ENCODE assay signal across 15 cellular contexts in the genomic region with DNA sequence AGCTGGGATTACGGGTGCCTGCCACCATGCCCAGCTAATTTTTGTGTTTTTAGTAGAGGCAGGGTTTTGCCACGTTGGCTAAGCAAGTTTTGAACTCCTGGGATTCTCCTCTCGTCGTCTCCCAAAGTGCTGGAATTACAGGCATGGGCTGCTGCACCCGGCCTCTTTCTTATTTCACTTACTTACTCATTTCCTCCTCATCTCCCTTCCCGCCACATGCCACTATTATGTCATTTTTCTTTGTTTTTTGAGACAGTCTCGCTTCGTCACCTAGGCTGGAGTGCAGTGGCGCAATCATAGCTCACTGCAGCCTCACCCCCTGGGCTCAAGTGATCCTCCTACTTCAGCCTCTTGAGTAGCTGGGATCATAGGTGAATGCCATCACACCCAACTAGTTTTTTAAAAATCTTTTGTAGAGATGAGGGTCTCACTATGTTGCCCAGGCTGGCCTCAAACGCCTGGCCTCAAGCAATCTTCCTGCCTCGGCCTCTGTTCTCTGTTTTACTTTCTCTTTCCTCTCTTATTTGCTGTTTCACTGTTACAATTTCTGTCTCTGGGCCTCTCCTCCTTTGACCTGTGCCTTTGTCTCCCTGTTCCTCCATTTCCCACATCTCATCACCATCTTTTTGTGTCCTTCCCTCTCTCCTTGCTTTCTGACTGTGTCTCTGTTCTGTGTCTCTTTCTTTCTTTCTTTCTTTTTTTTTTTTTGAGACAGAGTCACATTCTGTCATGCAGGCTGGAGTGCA. TPM values are rescaled to one million over a fixed set of nuclear protein-coding genes. Genes with fewer than 3 reads are reported as not detected.
DNase-seq lines count a peak whose midpoint lies in the region; ATAC-seq and TF ChIP-seq lines count a peak whose summit lies in the region.
"Had no signal": no experiment of that assay in that cellular context is flagged by ENCODE, and none has a peak within 500 bp of the region (broad histone marks: within the 10 kb centered on the region; RNA-seq: fewer than 3 reads in every experiment).

No MANE protein-coding gene starts in this region.

- no peaks in the 10 kb centered on the region for H3K27me3 Mint-ChIP-seq in MCF 10A (ENCODE audit: insufficient read depth, unreplicated experiment)
- H3K27me3 Mint-ChIP-seq: CD8-positive, alpha-beta memory T cell had no signal

- H3K27me3 ChIP-seq in breast epithelium (no peaks in the 10 kb centered on the region), upper lobe of left lung (no peaks in the 10 kb centered on the region)

- no peaks in the 10 kb centered on the region for H3K36me3 ChIP-seq in breast epithelium
- peaks cover 5 to 78% (median 56%) of the 10 kb centered on the region in 4 donors for H3K36me3 ChIP-seq in upper lobe of left lung

- H3K4me3 Mint-ChIP-seq in MCF 10A (ENCODE audit: unreplicated experiment), result peak overlapping the region; percentile 6
- H3K4me3 Mint-ChIP-seq: immature natural killer cell had no signal

- WGBS in upper lobe of left lung, 2 donors, result 54 to 74% methylated on average over 11 of the region's 11 CpGs

- H3K27ac Mint-ChIP-seq in MCF 10A (ENCODE audit: low read depth, unreplicated experiment), result peak overlapping the region; percentile 6

- peaks cover 24% of the 10 kb centered on the region for H3K4me1 Mint-ChIP-seq in MCF 10A (ENCODE audit: insufficient read depth, unreplicated experiment)

- no peak for TF ChIP-seq EP300 in upper lobe of left lung (IDR thresholded peaks at IDR 0.05)

- peak; percentile 91 for DNase-seq in MCF 10A (ENCODE audit: unreplicated experiment)
- no peak for DNase-seq in breast epithelium (ENCODE audit: low spot score in 2 of 2)
- DNase-seq in RKO (ENCODE audit: low spot score), result peak; percentile 89
- peak in 1 of 2 donors; percentile 63 for DNase-seq in upper lobe of left lung
- no peak for DNase-seq in cerebellum (ENCODE audit: low spot score)
- DNase-seq in COLO668 (lab: John Stamatoyannopoulos, UW; ENCODE audit: unreplicated experiment), result no peak
- DNase-seq in stimulated activated CD4-positive, alpha-beta T cell treated with anti-CD3 and anti-CD28 coated beads, Interleukin-15, amount 100 ng/mL, for 24 hours, result no peak
- DNase-seq: activated naive CD4-positive, alpha-beta T cell; CD8-positive, alpha-beta memory T cell; immature natural killer cell; Karpas-422; stimulated activated CD4-positive, alpha-beta T cell treated with anti-CD3 and anti-CD28 coated beads, Interleukin-2, amount 100 ng/mL, for 48 hours; substantia nigra had no signal

- CTCF ChIA-PET in MCF 10A (lab: Yijun Ruan, JAX), result interaction anchor here (0.5 to 1.3 kb wide), 5 partner anchors 11 to 281 kb away, joined by 3 to 6 read pairs (median 3); no protein-coding TSS in a partner anchor

- no TSS peak for BruUV-seq in MCF 10A (replicated peaks; lab: Mats Ljungman, UMichigan)

- peak; percentile 49 for ATAC-seq in esophagus mucosa
- ATAC-seq in upper lobe of left lung (ENCODE audit: low FRiP score in 2 of 2), result no peak
- ATAC-seq: GM12878 had no signal

- H3K27ac ChIP-seq in breast epithelium, result no peak overlapping the region
- H3K27ac ChIP-seq in upper lobe of left lung, result peak overlapping the region; percentile 41 to 76 (median 68)

- TF ChIP-seq CTCF in MCF 10A (IDR thresholded peaks at IDR 0.05; ENCODE audit: unreplicated experiment), result no peak
- no peak for TF ChIP-seq CTCF in breast epithelium (IDR thresholded peaks at IDR 0.05)
- no peak for TF ChIP-seq CTCF in upper lobe of left lung (IDR thresholded peaks at IDR 0.05)

- TF ChIP-seq POLR2A in breast epithelium (IDR thresholded peaks at IDR 0.05) (no peak), upper lobe of left lung (IDR thresholded peaks at IDR 0.05) (no peak)

- POLR2A ChIA-PET in MCF 10A (lab: Yijun Ruan, JAX), result interaction anchor here (0.9 to 1.5 kb wide), 6 partner anchors 9 to 167 kb away, joined by 3 to 4 read pairs (median 3); partner anchors contain the start of gene BLVRB

- H3K9me3 ChIP-seq in breast epithelium (no peaks in the 10 kb centered on the region), upper lobe of left lung (no peaks in the 10 kb centered on the region)

- peaks cover 16% of the 10 kb centered on the region for H3K36me3 Mint-ChIP-seq in MCF 10A (ENCODE audit: insufficient read depth, unreplicated experiment)

- no peak overlapping the region for H3K4me3 ChIP-seq in breast epithelium
- H3K4me3 ChIP-seq in upper lobe of left lung, result no peak overlapping the region
- H3K4me3 ChIP-seq: GM12878 had no signal

- intact Hi-C loops in MCF 10A (cut with micrococcal nuclease), result no loop called here
- intact Hi-C loops in breast epithelium (cut with DNase I; ENCODE audit: low total_unique reads), result no loop called here

- no peaks in the 10 kb centered on the region for H3K9me3 Mint-ChIP-seq in MCF 10A (ENCODE audit: unreplicated experiment)
- H3K9me3 Mint-ChIP-seq: CD8-positive, alpha-beta memory T cell; immature natural killer cell had no signal

- H3K4me1 ChIP-seq in breast epithelium (no peaks in the 10 kb centered on the region), upper lobe of left lung (no peaks in the 10 kb centered on the region)

RNA-seq across cellular contexts. Expression of gene SHKBP1, which starts 9.2 kb away (rescaled TPM):
- total RNA-seq in MCF 10A (2022) (41.5 and 44.0 TPM in 2 replicates), breast epithelium (10 to 100 TPM; 25.8 to 42.9 (median 34.1) TPM), esophagus mucosa (42.8 TPM), upper lobe of left lung (100 to 1,000 TPM in 2 of 6 donors, 10 to 100 TPM in 4; 60.6 to 232 (median 90.2) TPM), cerebellum (3.3 TPM)

RNA-seq across cellular contexts. Expression of gene LTBP4, which starts 15.3 kb away (rescaled TPM):
- total RNA-seq in MCF 10A (2022), result 76.4 and 103 TPM in 2 replicates
- total RNA-seq in breast epithelium, result 100 to 1,000 TPM in 1 of 3 donors, 10 to 100 TPM in 2; 52.7 to 130 (median 89.1) TPM
- 68.1 TPM for total RNA-seq in esophagus mucosa
- total RNA-seq in upper lobe of left lung, result 100 to 1,000 TPM; 125 to 541 (median 401) TPM
- 36.8 TPM for total RNA-seq in cerebellum

Comparison
In these comparisons a context has a peak if more than half of its experiments do, and no peak if none do; other contexts are left out.
1. DNase-seq: peak in MCF 10A (single experiment) and RKO (single experiment); none in breast epithelium (0 of 2), cerebellum (single experiment), COLO668 (single experiment) and stimulated activated CD4-positive, alpha-beta T cell treated with anti-CD3 and anti-CD28 coated beads, Interleukin-15, amount 100 ng/mL, for 24 hours (single experiment).
2. H3K27ac ChIP-seq: peak in upper lobe of left lung (4 of 4); none in breast epithelium (0 of 2).